ENCODE assay signal across 35 cellular contexts in genomic region chr19:57324992-57325391, GRCh38.
"Had no signal": no experiment of that assay in that cellular context is flagged by ENCODE, and none has a peak within 500 bp of the region (broad histone marks: within the 10 kb centered on the region; RNA-seq: fewer than 3 reads in every experiment).

No MANE protein-coding gene starts in this region.

- H3K9me3 ChIP-seq: MG63 had no signal

- H3K9ac ChIP-seq: KMS-11 had no signal

- H3K27ac ChIP-seq: KMS-11 had no signal

- H3K4me3 ChIP-seq: MG63 had no signal

- H3K27me3 ChIP-seq: MG63 had no signal

- H3K4me2 ChIP-seq: KMS-11 had no signal

- DNase-seq: Karpas-422, Kasumi-1, MG63, MM.1S, MV-4-11, NCI-H1048, NCI-H1092, NCI-H1092 treated with DMSO at 0.1 percent for 48 hours, NCI-H1105, NCI-H1105 treated with DMSO at 0.1 percent for 48 hours, NCI-H1417 treated with DMSO at 0.1 percent for 48 hours, NCI-H1436, NCI-H1436 treated with DMSO at 0.1 percent for 48 hours, NCI-H146, NCI-H1694, NCI-H1694 treated with DMSO at 0.1 percent for 48 hours, NCI-H187, NCI-H187 treated with DMSO at 0.1 percent for 48 hours, NCI-H1930, NCI-H2029, NCI-H2029 treated with DMSO at 0.1 percent for 48 hours, NCI-H2081, NCI-H2081 treated with DMSO at 0.1 percent for 48 hours, NCI-H2107, NCI-H2171, NCI-H2171 treated with DMSO at 0.1 percent for 48 hours, NCI-H2227 treated with DMSO at 0.1 percent for 48 hours, NCI-H226, NCI-H345, NCI-H446, NCI-H446 treated with DMSO at 0.1 percent for 48 hours, NCI-H510A, NCI-H510A treated with DMSO at 0.1 percent for 48 hours, NCI-H524 had no signal
